Comparison of ENCODE assay signal across 13 cellular contexts in the genomic region with DNA sequence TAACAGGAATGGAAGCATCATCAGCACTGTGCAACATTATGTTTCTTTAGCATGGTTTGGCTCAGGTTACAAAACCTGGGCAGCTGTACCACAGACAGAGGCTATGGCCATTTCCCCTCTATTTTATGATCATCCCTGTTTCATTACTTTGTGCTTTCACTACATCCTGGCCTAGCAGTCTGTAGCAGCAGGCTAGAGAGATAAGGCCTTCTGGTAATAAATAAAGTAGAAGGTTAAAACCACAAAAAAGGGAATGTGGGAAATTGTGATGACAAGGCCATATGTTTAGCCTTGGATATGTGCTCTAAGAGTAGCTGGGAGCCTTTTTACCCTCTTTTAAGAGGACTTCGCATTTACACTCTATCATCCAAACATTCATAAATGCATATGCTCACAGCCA.
DNase-seq lines count a peak whose midpoint lies in the region; ATAC-seq, FAIRE-seq and TF ChIP-seq lines count a peak whose summit lies in the region.
"Had no signal": no experiment of that assay in that cellular context is flagged by ENCODE, and none has a peak within 500 bp of the region (broad histone marks: within the 10 kb centered on the region; RNA-seq: fewer than 3 reads in every experiment).

No MANE protein-coding gene starts in this region.

- H3K9ac ChIP-seq in mammary epithelial cell (ENCODE audit: insufficient read depth, low read length), result no peak overlapping the region

- no peaks in the 10 kb centered on the region for H3K79me2 ChIP-seq in mammary epithelial cell (ENCODE audit: insufficient read depth, low read length)

- no TSS peak for BruUV-seq in mammary epithelial cell (replicated peaks; lab: Mats Ljungman, UMichigan)

- no peak overlapping the region for H3K4me3 ChIP-seq in mammary epithelial cell (replicated peaks in 1 of 3; ENCODE audit: insufficient read depth in 1 of 3, low read depth in 2 of 3, low read length in 3 of 3)
- H3K4me3 ChIP-seq: gastrocnemius medialis, SJCRH30 had no signal

- H3K4me1 ChIP-seq in mammary epithelial cell (ENCODE audit: insufficient read depth, low read length), result no peaks in the 10 kb centered on the region
- H3K4me1 ChIP-seq: gastrocnemius medialis, SJCRH30 had no signal

- 77% methylated on average over 1 of the region's 1 CpG for WGBS in mammary epithelial cell (ENCODE audit: low coverage, missing lambda C conversion rate)

- H3K36me3 ChIP-seq in mammary epithelial cell (ENCODE audit: insufficient read depth, low read length), result no peaks in the 10 kb centered on the region
- H3K36me3 ChIP-seq: gastrocnemius medialis, SJCRH30 had no signal

- no peak for FAIRE-seq in urothelium cell line (lab: Jason Lieb, UNC)

- H3K4me2 ChIP-seq in mammary epithelial cell (ENCODE audit: insufficient read depth, low read depth, low read length), result no peak overlapping the region

- intact Hi-C loops in mammary epithelial cell (cut with micrococcal nuclease), result no loop called here

- no peaks in the 10 kb centered on the region for H3K9me3 ChIP-seq in mammary epithelial cell (replicated peaks; ENCODE audit: insufficient read depth, low read length)
- H3K9me3 ChIP-seq: gastrocnemius medialis, SJCRH30 had no signal

- no peak for TF ChIP-seq CTCF in mammary epithelial cell (conservative IDR thresholded peaks at IDR 0.05 in 1 of 2, IDR thresholded peaks at IDR 0.05 in 1 of 2; ENCODE audit: extremely low read depth in 1 of 2, insufficient read depth in 1 of 2, low read depth in 1 of 2, low read length in 2 of 2)

- in situ Hi-C loops in mammary epithelial cell (cut with MboI; ENCODE audit: low sequenced_read_pairs in 2 of 2), result no loop called here

- dilution Hi-C loops in mammary epithelial cell (cut with HindIII; ENCODE audit: low sequenced_read_pairs), result no loop called here

- ATAC-seq in GM18511 (IDR thresholded peaks at IDR 0.05; ENCODE audit: unreplicated experiment) (peak; percentile 27), GM21447 (IDR thresholded peaks at IDR 0.05; ENCODE audit: unreplicated experiment) (peak; percentile 19), HG03066 (IDR thresholded peaks at IDR 0.05; ENCODE audit: low read depth, unreplicated experiment) (peak; percentile 37)
- ATAC-seq: gastrocnemius medialis had no signal

- H2AFZ ChIP-seq in mammary epithelial cell (ENCODE audit: low read depth, low read length), result no peak overlapping the region

- no peaks in the 10 kb centered on the region for H4K20me1 ChIP-seq in mammary epithelial cell (ENCODE audit: insufficient read depth, low read length)

- no peaks in the 10 kb centered on the region for H3K27me3 ChIP-seq in mammary epithelial cell (ENCODE audit: insufficient read depth, low read length)
- H3K27me3 ChIP-seq: gastrocnemius medialis, SJCRH30 had no signal

- H3K27ac ChIP-seq in mammary epithelial cell (ENCODE audit: insufficient read depth, low read depth, low read length), result no peak overlapping the region
- H3K27ac ChIP-seq: gastrocnemius medialis, SJCRH30 had no signal

- peak; percentile 25 for DNase-seq in SW480 (ENCODE audit: low spot score)
- no peak for DNase-seq in GF-D8 (lab: John Stamatoyannopoulos, UW)
- no peak for DNase-seq in urothelium cell line (ENCODE audit: low spot score)
- no peak for DNase-seq in NCI-H2081 treated with DMSO at 0.1 percent for 48 hours (lab: John Stamatoyannopoulos, UW)
- DNase-seq in mammary epithelial cell, result no peak
- DNase-seq: activated CD4-positive, alpha-beta T cell treated with anti-CD3 and anti-CD28 coated beads, Interleukin-2, amount 10 ng/mL, durations not matched to agents 24 days and 14 days; activated naive CD4-positive, alpha-beta T cell treated with anti-CD3 and anti-CD28 coated beads, Interleukin-2, amount 10 ng/mL, durations not matched to agents 7 days and 5 days; gastrocnemius medialis; mesendoderm had no signal

- CTCF ChIA-PET in mammary epithelial cell (lab: Charles Lee; ENCODE audit: low non-redundant PET), result no interaction called here
